Comparison of ENCODE assay signal across 10 cellular contexts in genomic region chr7:20240080-20240926, GRCh38. TPM values are rescaled to one million over a fixed set of nuclear protein-coding genes. Genes with fewer than 3 reads are reported as not detected.
A peak's percentile ranks its signal among the peaks of the same experiment; 100 is the strongest.
DNase-seq lines count a peak whose midpoint lies in the region; ATAC-seq and TF ChIP-seq lines count a peak whose summit lies in the region.
"Had no signal": no experiment of that assay in that cellular context is flagged by ENCODE, and none has a peak within 500 bp of the region (broad histone marks: within the 10 kb centered on the region; RNA-seq: fewer than 3 reads in every experiment).

No MANE protein-coding gene starts in this region.

- no peaks in the 10 kb centered on the region for H3K4me1 ChIP-seq in ascending aorta
- H3K4me1 ChIP-seq in gastrocnemius medialis = no peaks in the 10 kb centered on the region

- in situ Hi-C loops in gastrocnemius medialis (cut with MboI; ENCODE audit: low sequenced_read_pairs in 4 of 4) = no loop called here

- no peaks in the 10 kb centered on the region for H3K27me3 Mint-ChIP-seq in mesothelial cell of epicardium (ENCODE audit: low read depth)

- DNase-seq in mesothelial cell of epicardium (ENCODE audit: low spot score in 2 of 2, unreplicated experiment in 2 of 2) (no peak), NAMALWA (ENCODE audit: low spot score) (no peak), ascending aorta (ENCODE audit: low spot score in 2 of 2) (no peak), NCI-H524 treated with DMSO at 0.1 percent for 48 hours (lab: John Stamatoyannopoulos, UW) (no peak), gastrocnemius medialis (no peak)
- DNase-seq: MG63 had no signal

- H3K4me3 ChIP-seq in ascending aorta (no peak overlapping the region), gastrocnemius medialis (no peak overlapping the region)
- H3K4me3 ChIP-seq: lung, MG63 had no signal

- peak overlapping the region; percentile 73 for H3K27ac Mint-ChIP-seq in mesothelial cell of epicardium

- TF ChIP-seq CTCF in mesothelial cell of epicardium (IDR thresholded peaks at IDR 0.05; ENCODE audit: unreplicated experiment) (no peak), ascending aorta (IDR thresholded peaks at IDR 0.05) (no peak), gastrocnemius medialis (IDR thresholded peaks at IDR 0.05 in 4 of 5, conservative IDR thresholded peaks at IDR 0.05 in 1 of 5) (no peak)

- no peaks in the 10 kb centered on the region for H3K36me3 Mint-ChIP-seq in mesothelial cell of epicardium

- peaks cover 18% of the 10 kb centered on the region for H3K4me1 Mint-ChIP-seq in mesothelial cell of epicardium

- ATAC-seq in GM18861 (IDR thresholded peaks at IDR 0.05; ENCODE audit: unreplicated experiment) (peak; percentile 35), GM21737 (IDR thresholded peaks at IDR 0.05; ENCODE audit: unreplicated experiment) (peak; percentile 33), HG03460 (IDR thresholded peaks at IDR 0.05; ENCODE audit: unreplicated experiment) (peak; percentile 42), gastrocnemius medialis (no peak)

- no peak for TF ChIP-seq POLR2A in gastrocnemius medialis (IDR thresholded peaks at IDR 0.05)

- no peaks in the 10 kb centered on the region for H3K9me3 Mint-ChIP-seq in mesothelial cell of epicardium

- H3K9me3 ChIP-seq in ascending aorta (no peaks in the 10 kb centered on the region), gastrocnemius medialis (no peaks in the 10 kb centered on the region)
- H3K9me3 ChIP-seq: MG63 had no signal

- H3K27me3 ChIP-seq in ascending aorta = no peaks in the 10 kb centered on the region
- H3K27me3 ChIP-seq in gastrocnemius medialis = no peaks in the 10 kb centered on the region
- H3K27me3 ChIP-seq: MG63 had no signal

- H3K36me3 ChIP-seq in ascending aorta (no peaks in the 10 kb centered on the region), gastrocnemius medialis (no peaks in the 10 kb centered on the region)
- H3K36me3 ChIP-seq: MG63 had no signal

- H3K4me3 Mint-ChIP-seq in mesothelial cell of epicardium = no peak overlapping the region

- H3K27ac ChIP-seq in ascending aorta (no peak overlapping the region), gastrocnemius medialis (no peak overlapping the region)

- intact Hi-C loops in ascending aorta (cut with DNase I) = no loop called here
- intact Hi-C loops in gastrocnemius medialis (cut with DNase I; ENCODE audit: low total_unique reads) = no loop called here

RNA-seq across cellular contexts. Expression of gene MACC1, which starts 23.1 kb away (rescaled TPM):
- 9.3 to 12.0 TPM (median 11.1 TPM) in 3 replicates for total RNA-seq in mesothelial cell of epicardium
- total RNA-seq in ascending aorta = not detected
- total RNA-seq in gastrocnemius medialis = not detected

Comparison
In these comparisons a context has a peak if more than half of its experiments do, and no peak if none do; other contexts are left out.
1. ATAC-seq: peak in GM18861 (single experiment), GM21737 (single experiment) and HG03460 (single experiment); none in gastrocnemius medialis (0 of 2).
2. RNA of gene MACC1, which starts 23.1 kb away (total RNA-seq): 9.3 to 12.0 TPM in mesothelial cell of epicardium; not detected in ascending aorta (single experiment) and not detected in gastrocnemius medialis; every median in the first group is over 10 times any median in the second.